ENCODE assay signal across 22 cellular contexts in genomic region chr6:42846505-42846904, GRCh38.
"Had no signal": no experiment of that assay in that cellular context is flagged by ENCODE, and none has a peak within 500 bp of the region (broad histone marks: within the 10 kb centered on the region; RNA-seq: fewer than 3 reads in every experiment).

No MANE protein-coding gene starts in this region.

- H3K27me3 Mint-ChIP-seq: activated naive CD8-positive, alpha-beta T cell treated with anti-CD3 and anti-CD28 coated beads, Interleukin-2, amount 10 ng/mL, durations not matched to agents 7 days and 5 days; naive thymus-derived CD8-positive, alpha-beta T cell; type B pancreatic cell had no signal

- H3K4me3 Mint-ChIP-seq: activated naive CD8-positive, alpha-beta T cell treated with anti-CD3 and anti-CD28 coated beads, Interleukin-2, amount 10 ng/mL, durations not matched to agents 7 days and 5 days; activated T-cell treated with anti-CD3 and anti-CD28 coated beads, Interleukin-2, amount 50 U/mL, for 4 hours; mesothelial cell of epicardium; naive thymus-derived CD8-positive, alpha-beta T cell; neural progenitor cell; type B pancreatic cell had no signal

- H3K9me3 Mint-ChIP-seq: activated naive CD8-positive, alpha-beta T cell treated with anti-CD3 and anti-CD28 coated beads, Interleukin-2, amount 10 ng/mL, durations not matched to agents 7 days and 5 days; activated T-cell treated with anti-CD3 and anti-CD28 coated beads, Interleukin-2, amount 50 U/mL, for 4 hours; mesothelial cell of epicardium; naive thymus-derived CD8-positive, alpha-beta T cell; neural progenitor cell; type B pancreatic cell had no signal

- H3K9me3 ChIP-seq: breast epithelium, heart right ventricle, ovary, prostate gland, thoracic aorta, vagina had no signal

- ATAC-seq: activated T-cell treated with anti-CD3 and anti-CD28 coated beads, Interleukin-2, amount 50 U/mL, for 4 hours; heart right ventricle; left cardiac atrium; naive thymus-derived CD8-positive, alpha-beta T cell had no signal

- DNase-seq: activated CD8-positive, alpha-beta memory T cell treated with anti-CD3 and anti-CD28 coated beads, Interleukin-2, amount 50 U/mL, for 48 hours; activated naive CD4-positive, alpha-beta T cell treated with Interleukin-2 at 50 U/mL for 16 hours; activated naive CD8-positive, alpha-beta T cell treated with anti-CD3 and anti-CD28 coated beads, Interleukin-2, amount 10 ng/mL, durations not matched to agents 7 days and 5 days; activated T-cell treated with anti-CD3 and anti-CD28 coated beads, Interleukin-2, amount 50 U/mL, for 4 hours; amniotic stem cell; cerebellar nuclear complex; cortex of kidney; heart right ventricle; islet precursor cell; left cardiac atrium; naive thymus-derived CD8-positive, alpha-beta T cell; ovary; stimulated activated CD4-positive, alpha-beta T cell treated with anti-CD3 and anti-CD28 coated beads, Interleukin-4, amount 100 ng/mL, for 1 hour; stimulated activated naive CD4-positive, alpha-beta T cell treated with Interleukin-2 at 50 U/mL for 16 hours; WERI-Rb-1 had no signal

- H3K36me3 ChIP-seq: breast epithelium, neural progenitor cell, ovary, prostate gland, vagina had no signal

- H3K4me3 ChIP-seq: breast epithelium, heart right ventricle, neural progenitor cell, ovary, prostate gland, thoracic aorta, vagina had no signal

- H3K27ac Mint-ChIP-seq: activated naive CD8-positive, alpha-beta T cell treated with anti-CD3 and anti-CD28 coated beads, Interleukin-2, amount 10 ng/mL, durations not matched to agents 7 days and 5 days; mesothelial cell of epicardium; neural progenitor cell; type B pancreatic cell had no signal

- H3K27me3 ChIP-seq: breast epithelium, heart right ventricle, neural progenitor cell, ovary, vagina had no signal

- H3K27ac ChIP-seq: breast epithelium, heart right ventricle, neural progenitor cell, ovary, prostate gland, thoracic aorta, vagina, WERI-Rb-1 had no signal

- H3K4me1 ChIP-seq: breast epithelium, heart right ventricle, prostate gland, vagina had no signal
